In the genomic region with DNA sequence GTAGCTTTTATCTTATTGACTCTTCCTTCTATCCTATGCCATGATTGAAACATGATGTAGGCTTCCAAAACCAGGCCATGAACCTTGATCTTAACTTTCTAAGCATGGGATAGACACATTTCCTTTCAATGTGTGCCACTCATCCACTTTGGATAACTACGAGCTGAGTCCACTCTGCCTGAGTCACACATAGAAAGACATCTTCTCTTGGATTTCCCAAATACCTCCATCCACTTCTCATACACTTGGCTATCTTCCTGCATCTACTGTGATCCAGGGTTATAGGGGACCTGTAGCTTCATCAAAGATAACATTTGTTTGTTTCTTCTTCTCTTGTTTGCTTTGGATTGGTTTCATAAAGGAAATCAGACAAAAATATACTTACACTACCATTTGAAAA, we compare ENCODE assay signal across 9 cellular contexts. TPM values are rescaled to one million over a fixed set of nuclear protein-coding genes. Genes with fewer than 3 reads are reported as not detected.
"Had no signal": no experiment of that assay in that cellular context is flagged by ENCODE, and none has a peak within 500 bp of the region (broad histone marks: within the 10 kb centered on the region; RNA-seq: fewer than 3 reads in every experiment).

No MANE protein-coding gene starts in this region.

RNA-seq across cellular contexts. Expression of a gene that starts 44.6 kb away (rescaled TPM):
- total RNA-seq: activated CD8-positive, alpha-beta T cell treated with anti-CD3 and anti-CD28 coated beads for 36 hours; activated naive CD8-positive, alpha-beta T cell treated with anti-CD3 and anti-CD28 coated beads for 36 hours; activated T-cell treated with anti-CD3 and anti-CD28 coated beads, Interleukin-2, amount 50 U/mL, for 72 hours; activated T-helper 2 cell treated with anti-CD3 and anti-CD28 coated beads, Interferon-gamma antibody, Interleukin-2, Interleukin-4, amounts not matched to agents 10 μg/mL and 5 μg/mL and 100 μg/mL, durations not matched to agents 14 hours and 24 hours and 36 hours; Right ventricle myocardium superior; SJCRH30; T-helper 1 cell treated with Interleukin-12 subunit alpha and Interleukin-12 subunit beta and Interleukin-4 antibody, amounts not matched to agents 30 ng/mL and 1 ng/mL, for 36 hours had no signal
- polyA plus RNA-seq: adipose tissue had no signal

RNA-seq across cellular contexts. Expression of a gene that starts 59.3 kb away (rescaled TPM):
- total RNA-seq: activated CD8-positive, alpha-beta T cell treated with anti-CD3 and anti-CD28 coated beads for 36 hours; activated naive CD8-positive, alpha-beta T cell treated with anti-CD3 and anti-CD28 coated beads for 36 hours; activated T-cell treated with anti-CD3 and anti-CD28 coated beads, Interleukin-2, amount 50 U/mL, for 72 hours; activated T-helper 2 cell treated with anti-CD3 and anti-CD28 coated beads, Interferon-gamma antibody, Interleukin-2, Interleukin-4, amounts not matched to agents 10 μg/mL and 5 μg/mL and 100 μg/mL, durations not matched to agents 14 hours and 24 hours and 36 hours; cerebellum; Right ventricle myocardium superior; SJCRH30; T-helper 1 cell treated with Interleukin-12 subunit alpha and Interleukin-12 subunit beta and Interleukin-4 antibody, amounts not matched to agents 30 ng/mL and 1 ng/mL, for 36 hours had no signal
- polyA plus RNA-seq: adipose tissue had no signal
